12 cellular contexts compared by ENCODE assay signal in the genomic region with DNA sequence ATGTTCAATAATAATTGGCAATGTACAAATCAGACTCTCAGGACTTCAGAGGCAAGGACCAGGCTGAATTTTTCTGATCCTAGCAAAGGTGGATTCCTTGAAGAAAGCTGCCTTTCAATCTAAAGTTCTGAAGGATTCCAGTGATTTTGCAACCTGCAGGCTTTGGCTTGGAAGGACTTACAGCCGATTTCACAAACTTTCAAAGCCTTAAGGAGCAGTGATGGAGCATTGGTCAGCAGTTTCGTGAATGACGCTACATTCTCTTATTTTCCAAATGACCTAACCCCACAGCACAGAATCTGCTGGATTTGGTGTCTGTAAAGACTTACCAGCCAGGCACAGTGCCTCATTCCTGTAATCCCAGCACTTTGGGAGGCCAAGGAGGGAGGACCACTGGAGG.
DNase-seq lines count a peak whose midpoint lies in the region; ATAC-seq, FAIRE-seq and TF ChIP-seq lines count a peak whose summit lies in the region.
"Had no signal": no experiment of that assay in that cellular context is flagged by ENCODE, and none has a peak within 500 bp of the region (broad histone marks: within the 10 kb centered on the region; RNA-seq: fewer than 3 reads in every experiment).

No MANE protein-coding gene starts in this region.

- no peak for DNase-seq in stimulated activated naive CD8-positive, alpha-beta T cell treated with anti-CD3 and anti-CD28 coated beads, Interleukin-15, Interleukin-2, amounts not matched to agents 100 U/mL and 50 U/mL, for 24 hours
- no peak for DNase-seq in caudate nucleus (lab: John Stamatoyannopoulos, UW)
- DNase-seq in natural killer cell: no peak
- DNase-seq in DMS114 treated with DMSO at 0.1 percent for 48 hours (lab: John Stamatoyannopoulos, UW; ENCODE audit: unreplicated experiment): no peak
- DNase-seq in NCI-H748 treated with DMSO at 0.1 percent for 48 hours (lab: John Stamatoyannopoulos, UW): no peak
- DNase-seq in RCC 7860 (ENCODE audit: low spot score): no peak
- DNase-seq: DMS79, NCI-H1048, ovary, SIG-M5 had no signal

- peak overlapping the region; percentile 90 for H3K27ac ChIP-seq in caudate nucleus (ENCODE audit: low read depth, low read length)

- no peaks in the 10 kb centered on the region for H3K27me3 Mint-ChIP-seq in stimulated activated naive CD8-positive, alpha-beta T cell treated with anti-CD3 and anti-CD28 coated beads, Interleukin-15, Interleukin-2, amounts not matched to agents 100 ng/mL and 50 ng/mL, for 24 hours
- H3K27me3 Mint-ChIP-seq in natural killer cell (ENCODE audit: low read depth in 2 of 2): no peaks in the 10 kb centered on the region

- intact Hi-C loops in natural killer cell (cut with micrococcal nuclease): no loop called here

- H3K36me3 Mint-ChIP-seq in stimulated activated naive CD8-positive, alpha-beta T cell treated with anti-CD3 and anti-CD28 coated beads, Interleukin-15, Interleukin-2, amounts not matched to agents 100 ng/mL and 50 ng/mL, for 24 hours (ENCODE audit: low read depth): no peaks in the 10 kb centered on the region
- no peaks in the 10 kb centered on the region for H3K36me3 Mint-ChIP-seq in natural killer cell

- FAIRE-seq in RCC 7860 (lab: Jason Lieb, UNC): no peak

- peaks cover 16% of the 10 kb centered on the region for H3K4me1 Mint-ChIP-seq in stimulated activated naive CD8-positive, alpha-beta T cell treated with anti-CD3 and anti-CD28 coated beads, Interleukin-15, Interleukin-2, amounts not matched to agents 100 ng/mL and 50 ng/mL, for 24 hours (ENCODE audit: low read depth)
- peaks cover 13 to 14% of the 10 kb centered on the region in 2 donors for H3K4me1 Mint-ChIP-seq in natural killer cell

- TF ChIP-seq CTCF in natural killer cell (IDR thresholded peaks at IDR 0.05): no peak

- peak overlapping the region; percentile 90 for H3K4me3 Mint-ChIP-seq in stimulated activated naive CD8-positive, alpha-beta T cell treated with anti-CD3 and anti-CD28 coated beads, Interleukin-15, Interleukin-2, amounts not matched to agents 100 ng/mL and 50 ng/mL, for 24 hours
- H3K4me3 Mint-ChIP-seq in natural killer cell: peak overlapping the region; percentile 74

- H3K9me3 Mint-ChIP-seq in stimulated activated naive CD8-positive, alpha-beta T cell treated with anti-CD3 and anti-CD28 coated beads, Interleukin-15, Interleukin-2, amounts not matched to agents 100 ng/mL and 50 ng/mL, for 24 hours: peaks cover 3% of the 10 kb centered on the region
- H3K9me3 Mint-ChIP-seq in natural killer cell: no peaks in the 10 kb centered on the region

- H3K27ac Mint-ChIP-seq in stimulated activated naive CD8-positive, alpha-beta T cell treated with anti-CD3 and anti-CD28 coated beads, Interleukin-15, Interleukin-2, amounts not matched to agents 100 ng/mL and 50 ng/mL, for 24 hours: no peak overlapping the region
- peak overlapping the region; percentile 93 to 94 for H3K27ac Mint-ChIP-seq in natural killer cell

- ATAC-seq in stimulated activated naive CD8-positive, alpha-beta T cell treated with anti-CD3 and anti-CD28 coated beads, Interleukin-15, Interleukin-2, amounts not matched to agents 100 U/mL and 50 U/mL, for 24 hours: no peak
- ATAC-seq in natural killer cell (no peak), HG02885 (IDR thresholded peaks at IDR 0.05; ENCODE audit: poor library complexity, unreplicated experiment) (no peak)
